ENCODE assay signal across 9 cellular contexts in genomic region chr19:44757735-44758505, GRCh38. TPM values are rescaled to one million over a fixed set of nuclear protein-coding genes. Genes with fewer than 3 reads are reported as not detected.
A peak's percentile ranks its signal among the peaks of the same experiment; 100 is the strongest.
DNase-seq lines count a peak whose midpoint lies in the region; ATAC-seq and TF ChIP-seq lines count a peak whose summit lies in the region.
"Had no signal": no experiment of that assay in that cellular context is flagged by ENCODE, and none has a peak within 500 bp of the region (broad histone marks: within the 10 kb centered on the region; RNA-seq: fewer than 3 reads in every experiment).

No MANE protein-coding gene starts in this region.

- peak overlapping the region; percentile 88 for H3K4me2 ChIP-seq in smooth muscle cell

- peaks cover 37% of the 10 kb centered on the region for H4K20me1 ChIP-seq in smooth muscle cell (ENCODE audit: low read depth)

- DNase-seq in colonic mucosa (no peak), left kidney (ENCODE audit: low read depth, low spot score) (peak; percentile 90), smooth muscle cell (lab: John Stamatoyannopoulos, UW; ENCODE audit: unreplicated experiment) (peak; percentile 34), EL (no peak), UCSD-AML1 (lab: John Stamatoyannopoulos, UW; ENCODE audit: unreplicated experiment) (no peak)
- DNase-seq: NCI-H345 had no signal

- H3K9me3 ChIP-seq in HUES6 (ENCODE audit: control insufficient read depth, insufficient read depth, low read depth, low read length), result no peaks in the 10 kb centered on the region
- H3K9me3 ChIP-seq in colonic mucosa, result no peaks in the 10 kb centered on the region
- H3K9me3 ChIP-seq in smooth muscle cell (replicated peaks; ENCODE audit: low read depth), result no peaks in the 10 kb centered on the region

- 8% methylated on average over 57 of the region's 68 CpGs for WGBS in smooth muscle cell (ENCODE audit: low lambda C conversion rate)

- H3K79me2 ChIP-seq in smooth muscle cell (ENCODE audit: low read depth), result peaks cover 4% of the 10 kb centered on the region

- TF ChIP-seq CTCF in colonic mucosa (IDR thresholded peaks at IDR 0.05) (no peak), smooth muscle cell (IDR thresholded peaks at IDR 0.05; ENCODE audit: borderline replicate concordance, insufficient read depth, poor library complexity, severe bottlenecking) (no peak)

- no peak overlapping the region for H3K27ac ChIP-seq in HUES6 (ENCODE audit: low read depth, low read length)
- peak overlapping the region; percentile 53 for H3K27ac ChIP-seq in colonic mucosa
- H3K27ac ChIP-seq in smooth muscle cell (ENCODE audit: low read depth), result peak overlapping the region; percentile 38

- no peak overlapping the region for H2AFZ ChIP-seq in smooth muscle cell (ENCODE audit: low read depth)

- H3F3A ChIP-seq in smooth muscle cell (ENCODE audit: low read depth), result peaks cover 14% of the 10 kb centered on the region

- H3K27me3 ChIP-seq in HUES6 (ENCODE audit: control insufficient read depth, insufficient read depth, low read length) (peaks cover 44% of the 10 kb centered on the region), colonic mucosa (no peaks in the 10 kb centered on the region), smooth muscle cell (ENCODE audit: low read depth) (no peaks in the 10 kb centered on the region)

- intact Hi-C loops in colonic mucosa (cut with DNase I), result no loop called here

- ATAC-seq in GM18870 (IDR thresholded peaks at IDR 0.05; ENCODE audit: unreplicated experiment) (no peak), GM19324 (IDR thresholded peaks at IDR 0.05; ENCODE audit: low FRiP score, unreplicated experiment) (no peak)

- H3K9ac ChIP-seq in HUES6 (ENCODE audit: low read length), result peak overlapping the region; percentile 63
- peak overlapping the region in 1 of 2 donors; percentile 8 for H3K9ac ChIP-seq in colonic mucosa (ENCODE audit: low read depth in 2 of 2, low read length in 2 of 2)
- no peak overlapping the region for H3K9ac ChIP-seq in smooth muscle cell (ENCODE audit: low read depth)

- peaks cover 29% of the 10 kb centered on the region for H3K4me1 ChIP-seq in HUES6 (ENCODE audit: control insufficient read depth, insufficient read depth, low read length)
- peaks cover 16% of the 10 kb centered on the region for H3K4me1 ChIP-seq in colonic mucosa
- H3K4me1 ChIP-seq in smooth muscle cell (ENCODE audit: low read depth), result peaks cover 25% of the 10 kb centered on the region

- H3K4me3 ChIP-seq in HUES6 (ENCODE audit: low read depth, low read length) (peak overlapping the region; percentile 67), colonic mucosa (peak overlapping the region; percentile 28), smooth muscle cell (peak overlapping the region; percentile 33)

- H3K36me3 ChIP-seq in HUES6 (ENCODE audit: control insufficient read depth, insufficient read depth, low read length) (no peaks in the 10 kb centered on the region), colonic mucosa (peaks cover 9% of the 10 kb centered on the region), smooth muscle cell (ENCODE audit: low read depth) (no peaks in the 10 kb centered on the region)

RNA-seq across cellular contexts. Expression of gene BCL3, which starts 9.4 kb away (rescaled TPM):
- total RNA-seq in colonic mucosa (10 to 100 TPM; 76.4 to 99.5 TPM), smooth muscle cell (8.1 and 12.2 TPM in 2 replicates)
- 52.8 and 54.0 TPM in 2 replicates for polyA plus RNA-seq in smooth muscle cell

RNA-seq across cellular contexts. Expression of gene CBLC, which starts 19.8 kb away (rescaled TPM):
- total RNA-seq in colonic mucosa (10 to 100 TPM; 65.6 to 78.0 TPM), smooth muscle cell (0.40 and 0.90 TPM in 2 replicates)
- 0.87 and 2.3 TPM in 2 replicates for polyA plus RNA-seq in smooth muscle cell

RNA-seq across cellular contexts. Expression of gene BCAM, which starts 51.0 kb away (rescaled TPM):
- total RNA-seq in colonic mucosa (10 to 100 TPM; 15.1 to 20.7 TPM), smooth muscle cell (1.7 and 5.0 TPM in 2 replicates)
- 1.5 and 6.4 TPM in 2 replicates for polyA plus RNA-seq in smooth muscle cell

RNA-seq across cellular contexts. Expression of gene CEACAM16, which starts 59.0 kb away (rescaled TPM):
- total RNA-seq in colonic mucosa (under 1 TPM in 1 of 2 donors, not detected in 1; 0.52 TPM), smooth muscle cell (not detected in 2 replicates)
- polyA plus RNA-seq in smooth muscle cell, result not detected in 2 replicates

Comparison
In these comparisons a context has a peak if more than half of its experiments do, and no peak if none do; other contexts are left out.
1. DNase-seq: peak in left kidney (single experiment) and smooth muscle cell (single experiment); none in colonic mucosa (single experiment), EL (single experiment) and UCSD-AML1 (single experiment).
2. RNA of gene CBLC, which starts 19.8 kb away (total RNA-seq): 65.6 to 78.0 TPM in colonic mucosa; 0.40 to 0.90 TPM in smooth muscle cell; every median in the first group is over 10 times any median in the second.
3. Peak in every context shown above with its lines, with median percentiles within 50 percentile points of each other: H3K4me3 ChIP-seq.